Comparison of ENCODE assay signal across 19 cellular contexts in the genomic region with DNA sequence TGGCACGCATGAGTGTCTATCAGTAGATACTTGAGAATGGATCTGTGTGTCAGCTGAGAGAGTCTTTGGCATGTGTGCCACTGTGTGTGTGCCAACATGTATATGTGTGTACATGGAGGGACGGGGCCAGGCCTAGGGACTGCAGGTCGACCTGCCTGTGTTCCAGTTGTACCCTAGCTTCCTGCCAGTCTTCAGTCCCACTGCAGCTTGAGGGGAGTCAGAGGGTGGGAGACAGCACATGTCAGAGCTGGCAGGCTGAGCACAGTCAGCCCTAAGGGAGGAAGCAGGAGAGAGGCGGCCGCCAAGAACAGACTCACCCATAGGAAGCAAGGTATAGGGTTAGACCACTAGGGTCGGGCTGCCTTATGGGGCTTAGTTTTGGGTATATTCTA. TPM values are rescaled to one million over a fixed set of nuclear protein-coding genes. Genes with fewer than 3 reads are reported as not detected.
DNase-seq lines count a peak whose midpoint lies in the region; ATAC-seq and TF ChIP-seq lines count a peak whose summit lies in the region.
"Had no signal": no experiment of that assay in that cellular context is flagged by ENCODE, and none has a peak within 500 bp of the region (broad histone marks: within the 10 kb centered on the region; RNA-seq: fewer than 3 reads in every experiment).

No MANE protein-coding gene starts in this region.

- POLR2A ChIA-PET in CD8-positive, alpha-beta memory T cell (lab: Charles Lee), result no interaction called here
- POLR2A ChIA-PET in WTC11 (lab: Charles Lee), result no interaction called here

- no peak for TF ChIP-seq CTCF in WTC11 (IDR thresholded peaks at IDR 0.05)
- TF ChIP-seq CTCF in mesothelial cell of epicardium (IDR thresholded peaks at IDR 0.05; ENCODE audit: unreplicated experiment), result no peak
- TF ChIP-seq CTCF in suprapubic skin (IDR thresholded peaks at IDR 0.05), result no peak

- H3K4me3 ChIP-seq in CD8-positive, alpha-beta memory T cell (ENCODE audit: low read length), result no peak overlapping the region
- H3K4me3 ChIP-seq in suprapubic skin, result no peak overlapping the region
- H3K4me3 ChIP-seq: adrenal gland had no signal

- 53% methylated on average over 6 of the region's 6 CpGs for WGBS in suprapubic skin

- no peak for TF ChIP-seq POLR2A in suprapubic skin (IDR thresholded peaks at IDR 0.05)

- H3K9me3 Mint-ChIP-seq in CD8-positive, alpha-beta memory T cell, result peaks cover 0 to 2% (median 0%) of the 10 kb centered on the region in 5 donors
- no peaks in the 10 kb centered on the region for H3K9me3 Mint-ChIP-seq in WTC11
- no peaks in the 10 kb centered on the region for H3K9me3 Mint-ChIP-seq in mesothelial cell of epicardium
- H3K9me3 Mint-ChIP-seq: activated T-helper 2 cell treated with anti-CD3 and anti-CD28 coated beads, Interferon-gamma antibody, Interleukin-2, Interleukin-4, amounts not matched to agents 10 μg/mL and 5 μg/mL and 100 μg/mL, durations not matched to agents 14 hours and 24 hours and 36 hours had no signal

- H3K27ac ChIP-seq in CD8-positive, alpha-beta memory T cell (ENCODE audit: low read depth, low read length), result no peak overlapping the region
- peak overlapping the region; percentile 18 for H3K27ac ChIP-seq in suprapubic skin
- H3K27ac ChIP-seq: VCaP had no signal

- H3K4me3 Mint-ChIP-seq in CD8-positive, alpha-beta memory T cell, result peak overlapping the region in 5 of 7 donors; percentile 10 to 84 (median 42)
- H3K4me3 Mint-ChIP-seq in WTC11 (no peak overlapping the region), mesothelial cell of epicardium (no peak overlapping the region)

- no peak for TF ChIP-seq EP300 in suprapubic skin (IDR thresholded peaks at IDR 0.05)

- no peak for DNase-seq in CD8-positive, alpha-beta memory T cell
- DNase-seq in WTC11 (ENCODE audit: low spot score), result no peak
- no peak for DNase-seq in mesothelial cell of epicardium (ENCODE audit: low spot score in 2 of 2, unreplicated experiment in 2 of 2)
- no peak for DNase-seq in suprapubic skin (ENCODE audit: low spot score in 2 of 2)
- no peak for DNase-seq in activated CD4-positive, alpha-beta T cell treated with anti-CD3 and anti-CD28 coated beads for 4 hours
- no peak for DNase-seq in pons (ENCODE audit: low spot score)
- DNase-seq: activated CD8-positive, alpha-beta memory T cell treated with anti-CD3 and anti-CD28 coated beads for 24 hours; adrenal gland; EL; NCI-H187 treated with DMSO at 0.1 percent for 48 hours; NCI-H526; PC-3 had no signal

- H3K9me3 ChIP-seq in CD8-positive, alpha-beta memory T cell (ENCODE audit: low read length), result no peaks in the 10 kb centered on the region
- H3K9me3 ChIP-seq in suprapubic skin, result no peaks in the 10 kb centered on the region
- H3K9me3 ChIP-seq: adrenal gland had no signal

- peaks cover 0 to 3% of the 10 kb centered on the region in 2 donors for H3K27me3 Mint-ChIP-seq in CD8-positive, alpha-beta memory T cell
- H3K27me3 Mint-ChIP-seq in WTC11 (ENCODE audit: low read depth), result peaks cover 73% of the 10 kb centered on the region
- no peaks in the 10 kb centered on the region for H3K27me3 Mint-ChIP-seq in mesothelial cell of epicardium (ENCODE audit: low read depth)

- H3K27ac Mint-ChIP-seq in CD8-positive, alpha-beta memory T cell, result peak overlapping the region; percentile 21 to 91 (median 67)
- peak overlapping the region; percentile 19; the same call in 1 of the 2 replicates for H3K27ac Mint-ChIP-seq in WTC11
- peak overlapping the region; percentile 27 for H3K27ac Mint-ChIP-seq in mesothelial cell of epicardium
- H3K27ac Mint-ChIP-seq: activated T-helper 2 cell treated with anti-CD3 and anti-CD28 coated beads, Interferon-gamma antibody, Interleukin-2, Interleukin-4, amounts not matched to agents 10 μg/mL and 5 μg/mL and 100 μg/mL, durations not matched to agents 14 hours and 24 hours and 36 hours had no signal

- H3K36me3 ChIP-seq in CD8-positive, alpha-beta memory T cell (ENCODE audit: insufficient read depth, low read length), result no peaks in the 10 kb centered on the region
- peaks cover 3% of the 10 kb centered on the region for H3K36me3 ChIP-seq in suprapubic skin
- H3K36me3 ChIP-seq: adrenal gland had no signal

- CTCF ChIA-PET in CD8-positive, alpha-beta memory T cell (lab: Charles Lee), result interaction anchor here (2.1 to 19.6 kb wide), 3 partner anchors 12 to 16 kb away, joined by 7 to 860 read pairs (median 53); a partner anchor contains a TSS
- CTCF ChIA-PET in WTC11 (lab: Charles Lee), result interaction anchor here (25.7 kb wide), 1 partner anchor 14 kb away, joined by 842 read pairs; a partner anchor contains a TSS

- H3K27me3 ChIP-seq in CD8-positive, alpha-beta memory T cell (ENCODE audit: insufficient read depth, low read length, poor library complexity, severe bottlenecking), result no peaks in the 10 kb centered on the region
- H3K27me3 ChIP-seq in suprapubic skin, result no peaks in the 10 kb centered on the region
- H3K27me3 ChIP-seq: adrenal gland had no signal

- H3K36me3 Mint-ChIP-seq in CD8-positive, alpha-beta memory T cell, result peaks cover 0 to 30% (median 2%) of the 10 kb centered on the region in 3 donors
- H3K36me3 Mint-ChIP-seq in WTC11 (no peaks in the 10 kb centered on the region), mesothelial cell of epicardium (no peaks in the 10 kb centered on the region)

- H3K4me1 ChIP-seq in CD8-positive, alpha-beta memory T cell (ENCODE audit: insufficient read depth, low read length), result peaks cover 58% of the 10 kb centered on the region
- H3K4me1 ChIP-seq in suprapubic skin, result peaks cover 73% of the 10 kb centered on the region

- ATAC-seq in WTC11 (no peak), GM19351 (IDR thresholded peaks at IDR 0.05; ENCODE audit: unreplicated experiment) (no peak), HG03139 (IDR thresholded peaks at IDR 0.05; ENCODE audit: unreplicated experiment) (no peak)
- ATAC-seq: HCT116, PC-3 had no signal

- H3K4me1 Mint-ChIP-seq in CD8-positive, alpha-beta memory T cell, result peaks cover 72 to 87% (median 81%) of the 10 kb centered on the region in 3 donors
- H3K4me1 Mint-ChIP-seq in WTC11, result peaks cover 33% of the 10 kb centered on the region
- peaks cover 57% of the 10 kb centered on the region for H3K4me1 Mint-ChIP-seq in mesothelial cell of epicardium

TF ChIP-seq in WTC11, 78 proteins besides CTCF, POLR2A, EP300 and RAD21 (continues in another document):
- TF ChIP-seq TP53 (CRISPR knock-in tag; IDR thresholded peaks at IDR 0.05), result no peak
- no peak for TF ChIP-seq EMX1 (CRISPR knock-in tag; IDR thresholded peaks at IDR 0.05)
- no peak for TF ChIP-seq SMAD4 (CRISPR knock-in tag; IDR thresholded peaks at IDR 0.05)
- TF ChIP-seq, protein P1, sequence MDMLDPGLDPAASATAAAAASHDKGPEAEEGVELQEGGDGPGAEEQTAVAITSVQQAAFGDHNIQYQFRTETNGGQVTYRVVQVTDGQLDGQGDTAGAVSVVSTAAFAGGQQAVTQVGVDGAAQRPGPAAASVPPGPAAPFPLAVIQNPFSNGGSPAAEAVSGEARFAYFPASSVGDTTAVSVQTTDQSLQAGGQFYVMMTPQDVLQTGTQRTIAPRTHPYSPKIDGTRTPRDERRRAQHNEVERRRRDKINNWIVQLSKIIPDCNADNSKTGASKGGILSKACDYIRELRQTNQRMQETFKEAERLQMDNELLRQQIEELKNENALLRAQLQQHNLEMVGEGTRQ (CRISPR knock-in tag; IDR thresholded peaks at IDR 0.05), result no peak
- TF ChIP-seq, protein P2, sequence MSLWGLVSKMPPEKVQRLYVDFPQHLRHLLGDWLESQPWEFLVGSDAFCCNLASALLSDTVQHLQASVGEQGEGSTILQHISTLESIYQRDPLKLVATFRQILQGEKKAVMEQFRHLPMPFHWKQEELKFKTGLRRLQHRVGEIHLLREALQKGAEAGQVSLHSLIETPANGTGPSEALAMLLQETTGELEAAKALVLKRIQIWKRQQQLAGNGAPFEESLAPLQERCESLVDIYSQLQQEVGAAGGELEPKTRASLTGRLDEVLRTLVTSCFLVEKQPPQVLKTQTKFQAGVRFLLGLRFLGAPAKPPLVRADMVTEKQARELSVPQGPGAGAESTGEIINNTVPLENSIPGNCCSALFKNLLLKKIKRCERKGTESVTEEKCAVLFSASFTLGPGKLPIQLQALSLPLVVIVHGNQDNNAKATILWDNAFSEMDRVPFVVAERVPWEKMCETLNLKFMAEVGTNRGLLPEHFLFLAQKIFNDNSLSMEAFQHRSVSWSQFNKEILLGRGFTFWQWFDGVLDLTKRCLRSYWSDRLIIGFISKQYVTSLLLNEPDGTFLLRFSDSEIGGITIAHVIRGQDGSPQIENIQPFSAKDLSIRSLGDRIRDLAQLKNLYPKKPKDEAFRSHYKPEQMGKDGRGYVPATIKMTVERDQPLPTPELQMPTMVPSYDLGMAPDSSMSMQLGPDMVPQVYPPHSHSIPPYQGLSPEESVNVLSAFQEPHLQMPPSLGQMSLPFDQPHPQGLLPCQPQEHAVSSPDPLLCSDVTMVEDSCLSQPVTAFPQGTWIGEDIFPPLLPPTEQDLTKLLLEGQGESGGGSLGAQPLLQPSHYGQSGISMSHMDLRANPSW (CRISPR knock-in tag; conservative IDR thresholded peaks at IDR 0.05; ENCODE audit: low read depth), result no peak

RNA-seq across cellular contexts. Expression of a gene that starts 5.6 kb away (rescaled TPM):
- 1 to 10 TPM; 3.5 to 4.2 TPM for total RNA-seq in CD8-positive, alpha-beta memory T cell
- polyA plus RNA-seq in CD8-positive, alpha-beta memory T cell, result 4.6 TPM
- total RNA-seq in WTC11 (2021) (0.48 to 0.92 TPM (median 0.92 TPM) in 3 replicates), mesothelial cell of epicardium (5.9 to 6.3 TPM (median 6.1 TPM) in 3 replicates), suprapubic skin (1 to 10 TPM; 2.7 to 5.5 (median 4.0) TPM)

RNA-seq across cellular contexts. Expression of a gene that starts 14.5 kb away (rescaled TPM):
- 10 to 100 TPM; 32.3 to 37.8 TPM for total RNA-seq in CD8-positive, alpha-beta memory T cell
- polyA plus RNA-seq in CD8-positive, alpha-beta memory T cell, result 91.2 TPM
- total RNA-seq in WTC11 (2021), result 30.3 to 38.3 TPM (median 37.7 TPM) in 3 replicates
- total RNA-seq in mesothelial cell of epicardium, result 32.0 to 37.9 TPM (median 32.2 TPM) in 3 replicates
- 10 to 100 TPM; 54.5 to 75.7 (median 65.0) TPM for total RNA-seq in suprapubic skin

RNA-seq across cellular contexts. Expression of a gene that starts 24.0 kb away (rescaled TPM):
- 10 to 100 TPM; 36.8 to 38.8 TPM for total RNA-seq in CD8-positive, alpha-beta memory T cell
- polyA plus RNA-seq in CD8-positive, alpha-beta memory T cell, result 9.4 TPM
- total RNA-seq in WTC11 (2021) (25.7 to 45.5 TPM (median 26.7 TPM) in 3 replicates), mesothelial cell of epicardium (44.7 to 48.8 TPM (median 48.7 TPM) in 3 replicates), suprapubic skin (10 to 100 TPM; 24.1 to 86.9 (median 28.5) TPM)

RNA-seq across cellular contexts. Expression of a gene that starts 33.8 kb away (rescaled TPM):
- 100 to 1,000 TPM; 338 to 357 TPM for total RNA-seq in CD8-positive, alpha-beta memory T cell
- 564 TPM for polyA plus RNA-seq in CD8-positive, alpha-beta memory T cell
- total RNA-seq in WTC11 (2021) (220 to 222 TPM (median 221 TPM) in 3 replicates), mesothelial cell of epicardium (103 to 107 TPM (median 103 TPM) in 3 replicates), suprapubic skin (100 to 1,000 TPM in 3 of 4 donors, 10 to 100 TPM in 1; 75.6 to 158 (median 121) TPM)

RNA-seq across cellular contexts. Expression of a gene that starts 36.1 kb away (rescaled TPM):
- total RNA-seq in CD8-positive, alpha-beta memory T cell, result 100 to 1,000 TPM; 102 to 105 TPM
- polyA plus RNA-seq in CD8-positive, alpha-beta memory T cell, result 331 TPM
- total RNA-seq in WTC11 (2021) (0.72 to 1.0 TPM (median 0.96 TPM) in 3 replicates), mesothelial cell of epicardium (0.41 to 0.82 TPM (median 0.74 TPM) in 3 replicates), suprapubic skin (under 1 TPM; 0.26 to 0.64 (median 0.52) TPM)
- total RNA-seq: chondrocyte, PC-3 had no signal
- polyA plus RNA-seq: BJ had no signal

Comparison
In these comparisons a context has a peak if more than half of its experiments do, and no peak if none do; other contexts are left out.
1. H3K4me3 Mint-ChIP-seq: peak in CD8-positive, alpha-beta memory T cell (5 of 7); none in WTC11 (single experiment) and mesothelial cell of epicardium (single experiment).
2. Peak in every context shown above with its lines, with median percentiles within 50 percentile points of each other: H3K27ac Mint-ChIP-seq.